26 cellular contexts compared by ENCODE assay signal in genomic region chr1:11321656-11322491, GRCh38. TPM values are rescaled to one million over a fixed set of nuclear protein-coding genes. Genes with fewer than 3 reads are reported as not detected.
A peak's percentile ranks its signal among the peaks of the same experiment; 100 is the strongest.
DNase-seq lines count a peak whose midpoint lies in the region; ATAC-seq and TF ChIP-seq lines count a peak whose summit lies in the region.
"Had no signal": no experiment of that assay in that cellular context is flagged by ENCODE, and none has a peak within 500 bp of the region (broad histone marks: within the 10 kb centered on the region; RNA-seq: fewer than 3 reads in every experiment).

No MANE protein-coding gene starts in this region.

- no peaks in the 10 kb centered on the region for H3K4me1 ChIP-seq in lower lobe of right lung
- H3K4me1 ChIP-seq: left ventricle myocardium inferior had no signal

- H3K27ac ChIP-seq in lower lobe of right lung, result no peak overlapping the region
- H3K27ac ChIP-seq: left ventricle myocardium inferior, SK-N-MC had no signal

- H3K4me3 ChIP-seq in lower lobe of right lung, result no peak overlapping the region
- H3K4me3 ChIP-seq: left ventricle myocardium inferior, SK-N-MC had no signal

- no peak overlapping the region for H3K27ac Mint-ChIP-seq in activated T-cell treated with anti-CD3 and anti-CD28 coated beads, Interleukin-2, amount 50 U/mL, for 72 hours
- H3K27ac Mint-ChIP-seq: activated naive CD4-positive, alpha-beta T cell treated with anti-CD3 and anti-CD28 coated beads, Interleukin-2, amount 50 U/mL, for 24 hours; activated T-helper 1 cell treated with anti-CD3 and anti-CD28 coated beads, Interleukin-12 subunit alpha, Interleukin-12 subunit beta, Interleukin-2, Interleukin-4 antibody, amounts not matched to agents 30 ng/mL and 10 ng/mL and 1 ng/mL, durations not matched to agents 14 hours and 24 hours and 36 hours; T-helper 2 cell treated with Interferon-gamma antibody and Interleukin-4, amounts not matched to agents 5 μg/mL and 100 μg/mL, for 36 hours had no signal

- no peaks in the 10 kb centered on the region for H3K36me3 ChIP-seq in lower lobe of right lung
- H3K36me3 ChIP-seq: left ventricle myocardium inferior had no signal

- H3K27me3 Mint-ChIP-seq in activated T-cell treated with anti-CD3 and anti-CD28 coated beads, Interleukin-2, amount 50 U/mL, for 72 hours (ENCODE audit: low read depth), result no peaks in the 10 kb centered on the region
- H3K27me3 Mint-ChIP-seq: activated naive CD4-positive, alpha-beta T cell treated with anti-CD3 and anti-CD28 coated beads, Interleukin-2, amount 50 U/mL, for 24 hours had no signal

- H3K9me3 ChIP-seq in lower lobe of right lung, result no peaks in the 10 kb centered on the region
- H3K9me3 ChIP-seq: left ventricle myocardium inferior had no signal

- no peaks in the 10 kb centered on the region for H3K9me3 Mint-ChIP-seq in activated T-cell treated with anti-CD3 and anti-CD28 coated beads, Interleukin-2, amount 50 U/mL, for 72 hours
- H3K9me3 Mint-ChIP-seq: activated naive CD4-positive, alpha-beta T cell treated with anti-CD3 and anti-CD28 coated beads, Interleukin-2, amount 50 U/mL, for 24 hours; activated T-helper 1 cell treated with anti-CD3 and anti-CD28 coated beads, Interleukin-12 subunit alpha, Interleukin-12 subunit beta, Interleukin-2, Interleukin-4 antibody, amounts not matched to agents 30 ng/mL and 10 ng/mL and 1 ng/mL, durations not matched to agents 14 hours and 24 hours and 36 hours; T-helper 2 cell treated with Interferon-gamma antibody and Interleukin-4, amounts not matched to agents 5 μg/mL and 100 μg/mL, for 36 hours had no signal

- no peaks in the 10 kb centered on the region for H3K36me3 Mint-ChIP-seq in activated T-cell treated with anti-CD3 and anti-CD28 coated beads, Interleukin-2, amount 50 U/mL, for 72 hours (ENCODE audit: insufficient read depth in 2 of 2)
- H3K36me3 Mint-ChIP-seq: activated naive CD4-positive, alpha-beta T cell treated with anti-CD3 and anti-CD28 coated beads, Interleukin-2, amount 50 U/mL, for 24 hours had no signal

- no peak overlapping the region for H3K4me3 Mint-ChIP-seq in activated T-cell treated with anti-CD3 and anti-CD28 coated beads, Interleukin-2, amount 50 U/mL, for 72 hours
- H3K4me3 Mint-ChIP-seq: activated naive CD4-positive, alpha-beta T cell treated with anti-CD3 and anti-CD28 coated beads, Interleukin-2, amount 50 U/mL, for 24 hours; activated T-helper 1 cell treated with anti-CD3 and anti-CD28 coated beads, Interleukin-12 subunit alpha, Interleukin-12 subunit beta, Interleukin-2, Interleukin-4 antibody, amounts not matched to agents 30 ng/mL and 10 ng/mL and 1 ng/mL, durations not matched to agents 14 hours and 24 hours and 36 hours; T-helper 2 cell treated with Interferon-gamma antibody and Interleukin-4, amounts not matched to agents 5 μg/mL and 100 μg/mL, for 36 hours had no signal

- TF ChIP-seq CTCF in lower lobe of right lung (IDR thresholded peaks at IDR 0.05), result no peak

- intact Hi-C loops in lower lobe of right lung (cut with DNase I), result no loop called here

- peaks cover 16% of the 10 kb centered on the region for H3K27me3 ChIP-seq in lower lobe of right lung (ENCODE audit: low read depth)

- ATAC-seq in activated T-cell treated with anti-CD3 and anti-CD28 coated beads, Interleukin-2, amount 50 U/mL, for 72 hours (replicated peaks in 1 of 2), result no peak
- no peak for ATAC-seq in lower lobe of right lung
- ATAC-seq: HCT116, right cardiac atrium had no signal

- DNase-seq in DMS 273 (lab: John Stamatoyannopoulos, UW; ENCODE audit: unreplicated experiment) (peak; percentile 65), NCI-H1417 (lab: John Stamatoyannopoulos, UW) (peak in 2 of 3 experiments; percentile 72 to 91), RKO (ENCODE audit: low spot score) (peak; percentile 20), islet precursor cell (peak; percentile 69), lower lobe of right lung (no peak), T-helper 1 cell (no peak)
- DNase-seq in activated T-cell treated with anti-CD3 and anti-CD28 coated beads, Interleukin-2, amount 50 U/mL, for 72 hours, result no peak
- DNase-seq: activated CD4-positive, alpha-beta T cell treated with anti-CD3 and anti-CD28 coated beads, Interleukin-2, amount 50 U/mL, for 1 hour; anterior cingulate cortex; C1 segment of cervical spinal cord; Calu3; central memory CD4-positive, alpha-beta T cell; EL; left ventricle myocardium inferior; NCI-H1105; NCI-H2171 treated with DMSO at 0.1 percent for 48 hours; NCI-H524 treated with DMSO at 0.1 percent for 48 hours; right cardiac atrium; RPMI8226; stimulated activated CD4-positive, alpha-beta T cell treated with anti-CD3 and anti-CD28 coated beads, Interleukin-4, amount 100 ng/mL, for 4 hours; stimulated activated naive CD4-positive, alpha-beta T cell had no signal

- peaks cover 7% of the 10 kb centered on the region for H3K4me1 Mint-ChIP-seq in activated T-cell treated with anti-CD3 and anti-CD28 coated beads, Interleukin-2, amount 50 U/mL, for 72 hours (ENCODE audit: low read depth)

RNA-seq across cellular contexts. Expression of gene UBIAD1, which starts 48.9 kb away (rescaled TPM):
- 10 to 100 TPM; 28.5 to 32.9 TPM for total RNA-seq in activated T-cell treated with anti-CD3 and anti-CD28 coated beads, Interleukin-2, amount 50 U/mL, for 72 hours
- total RNA-seq in lower lobe of right lung, result 10.5 TPM

RNA-seq across cellular contexts. Expression of gene MTOR, which starts 59.5 kb away (rescaled TPM):
- total RNA-seq in activated T-cell treated with anti-CD3 and anti-CD28 coated beads, Interleukin-2, amount 50 U/mL, for 72 hours, result 10 to 100 TPM; 32.6 to 38.3 TPM
- 33.7 TPM for total RNA-seq in lower lobe of right lung

Comparison
In these comparisons a context has a peak if more than half of its experiments do, and no peak if none do; other contexts are left out.
1. DNase-seq: peak in DMS 273 (single experiment), NCI-H1417 (2 of 3), RKO (single experiment) and islet precursor cell (single experiment); none in activated T-cell treated with anti-CD3 and anti-CD28 coated beads, Interleukin-2, amount 50 U/mL, for 72 hours (0 of 2), lower lobe of right lung (single experiment) and T-helper 1 cell (0 of 5).